In the genomic region with DNA sequence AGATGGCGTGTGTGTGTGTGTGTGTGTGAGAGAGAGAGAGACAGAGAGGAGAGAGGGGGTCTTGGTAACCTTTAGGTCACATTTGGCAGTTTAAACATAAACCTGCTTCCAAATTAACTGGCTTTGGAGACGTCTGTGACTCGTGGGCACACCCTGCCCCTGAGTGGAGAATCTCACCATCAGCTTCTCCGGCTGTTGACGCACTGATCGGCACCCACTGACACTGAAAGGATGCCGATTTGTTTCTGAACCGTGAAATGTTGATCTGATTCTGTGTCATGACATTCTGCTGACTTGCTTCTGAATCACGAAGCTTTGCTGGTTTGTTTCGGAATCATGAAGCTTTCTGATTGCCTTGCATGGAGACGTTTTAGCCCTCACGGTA, we compare ENCODE assay signal across 12 cellular contexts.
"Had no signal": no experiment of that assay in that cellular context is flagged by ENCODE, and none has a peak within 500 bp of the region (broad histone marks: within the 10 kb centered on the region; RNA-seq: fewer than 3 reads in every experiment).

No MANE protein-coding gene starts in this region.

- H3K4me1 ChIP-seq: esophagus squamous epithelium, left ventricle myocardium inferior, suprapubic skin, upper lobe of left lung had no signal

- H3K4me1 Mint-ChIP-seq: mesothelial cell of epicardium had no signal

- H3K36me3 Mint-ChIP-seq: activated naive CD4-positive, alpha-beta T cell treated with anti-CD3 and anti-CD28 coated beads, Interleukin-2, amount 10 ng/mL, durations not matched to agents 7 days and 5 days; mesothelial cell of epicardium had no signal

- H3K27ac ChIP-seq: esophagus squamous epithelium, left ventricle myocardium inferior, suprapubic skin, upper lobe of left lung had no signal

- H3K4me3 Mint-ChIP-seq: activated naive CD4-positive, alpha-beta T cell treated with anti-CD3 and anti-CD28 coated beads, Interleukin-2, amount 10 ng/mL, durations not matched to agents 7 days and 5 days; mesothelial cell of epicardium; T-helper 1 cell treated with Interleukin-12 subunit alpha and Interleukin-12 subunit beta and Interleukin-4 antibody, amounts not matched to agents 30 μg/mL and 1 μg/mL, for 36 hours had no signal

- H3K27ac Mint-ChIP-seq: activated naive CD4-positive, alpha-beta T cell treated with anti-CD3 and anti-CD28 coated beads, Interleukin-2, amount 10 ng/mL, durations not matched to agents 7 days and 5 days; mesothelial cell of epicardium; T-helper 1 cell treated with Interleukin-12 subunit alpha and Interleukin-12 subunit beta and Interleukin-4 antibody, amounts not matched to agents 30 μg/mL and 1 μg/mL, for 36 hours had no signal

- H3K4me3 ChIP-seq: esophagus squamous epithelium, left ventricle myocardium inferior, suprapubic skin, upper lobe of left lung had no signal

- ATAC-seq: right cardiac atrium had no signal

- DNase-seq: activated CD4-positive, alpha-beta T cell treated with anti-CD3 and anti-CD28 coated beads, Interleukin-2, amount 50 U/mL, for 4 hours; activated naive CD4-positive, alpha-beta T cell treated with anti-CD3 and anti-CD28 coated beads, Interleukin-2, amount 10 ng/mL, durations not matched to agents 7 days and 5 days; esophagus squamous epithelium; foreskin fibroblast; left ventricle myocardium inferior; right cardiac atrium; SHP77 treated with DMSO at 0.1 percent for 48 hours; small intestine had no signal

- H3K36me3 ChIP-seq: esophagus squamous epithelium, left ventricle myocardium inferior, suprapubic skin, upper lobe of left lung had no signal

- H3K9me3 ChIP-seq: esophagus squamous epithelium, left ventricle myocardium inferior, suprapubic skin, upper lobe of left lung had no signal

- H3K27me3 ChIP-seq: esophagus squamous epithelium, suprapubic skin, upper lobe of left lung had no signal
